In genomic region chr14:96501746-96502620, GRCh38 we compare ENCODE assay signal across 8 cellular contexts. TPM values are rescaled to one million over a fixed set of nuclear protein-coding genes. Genes with fewer than 3 reads are reported as not detected.
DNase-seq lines count a peak whose midpoint lies in the region; ATAC-seq, FAIRE-seq and TF ChIP-seq lines count a peak whose summit lies in the region.

PAPOLA (plus strand) TSS chr14:96502382; CDS start chr14:96502593, 211 bp downstream.

- no peak within 1 kb of the TSS for H2AFZ ChIP-seq in OCI-LY1 (ENCODE audit: low read length)
- H2AFZ ChIP-seq in endothelial cell of umbilical vein (ENCODE audit: low read depth, low read length), result peak within 1 kb of the TSS; percentile 91

- peaks cover 18% of the 10 kb centered on the region for H3K4me1 ChIP-seq in HUES64 (ENCODE audit: insufficient read depth, low read length)
- peaks cover 51% of the 10 kb centered on the region for H3K4me1 ChIP-seq in OCI-LY1 (ENCODE audit: insufficient read depth, low read length, severe bottlenecking)
- H3K4me1 ChIP-seq in endothelial cell of umbilical vein (ENCODE audit: control insufficient read depth, extremely low read depth, insufficient read depth, low read length), result peaks cover 29% of the 10 kb centered on the region

- peak within 1 kb of the TSS; percentile 98 for H3K4me3 ChIP-seq in HUES64 (ENCODE audit: low read length)
- H3K4me3 ChIP-seq in OCI-LY1 (ENCODE audit: low read depth, low read length, poor library complexity, severe bottlenecking), result peak within 1 kb of the TSS; percentile 83
- H3K4me3 ChIP-seq in endothelial cell of umbilical vein (replicated peaks in 1 of 3; ENCODE audit: insufficient read depth in 1 of 3, low read depth in 1 of 3, low read length in 3 of 3), result peak within 1 kb of the TSS; percentile 49 to 82 (median 81)

- peak; percentile 77 for ATAC-seq in GM21447 (IDR thresholded peaks at IDR 0.05; ENCODE audit: unreplicated experiment)

- CTCF ChIA-PET in endothelial cell of umbilical vein (lab: Charles Lee), result interaction anchor here (0.5 kb wide), 1 partner anchor 31 kb away, joined by 3 read pairs; no protein-coding TSS in a partner anchor

- no peaks in the 10 kb centered on the region for H3K9me2 ChIP-seq in OCI-LY1 (ENCODE audit: low read depth, low read length)

- peak within 1 kb of the TSS; percentile 100 for H3K9ac ChIP-seq in HUES64 (ENCODE audit: low read depth, low read length)
- peak within 1 kb of the TSS; percentile 88 for H3K9ac ChIP-seq in OCI-LY1 (ENCODE audit: low read length)
- H3K9ac ChIP-seq in endothelial cell of umbilical vein (replicated peaks; ENCODE audit: extremely low read depth, insufficient read depth, low read length), result peak within 1 kb of the TSS; percentile 78

- no peaks in the 10 kb centered on the region for H3K9me1 ChIP-seq in endothelial cell of umbilical vein (replicated peaks; ENCODE audit: control insufficient read depth, extremely low read depth, insufficient read depth, low read length)

- H4K20me1 ChIP-seq in OCI-LY1 (ENCODE audit: insufficient read depth, low read length), result no peaks in the 10 kb centered on the region
- H4K20me1 ChIP-seq in endothelial cell of umbilical vein (replicated peaks; ENCODE audit: control insufficient read depth, extremely low read depth, insufficient read depth, low read length), result peaks cover 6% of the 10 kb centered on the region

- H3K9me3 ChIP-seq in HUES64 (ENCODE audit: insufficient read depth, low read depth, low read length), result no peaks in the 10 kb centered on the region
- H3K9me3 ChIP-seq in OCI-LY1 (ENCODE audit: low read length), result no peaks in the 10 kb centered on the region
- no peaks in the 10 kb centered on the region for H3K9me3 ChIP-seq in endothelial cell of umbilical vein (replicated peaks; ENCODE audit: control insufficient read depth, insufficient read depth, low read length)

- H3K79me2 ChIP-seq in OCI-LY1 (ENCODE audit: insufficient read depth, low read length) (peaks cover 46% of the 10 kb centered on the region), endothelial cell of umbilical vein (ENCODE audit: control insufficient read depth, insufficient read depth, low read length) (peaks cover 47% of the 10 kb centered on the region)

- BruUV-seq in endothelial cell of umbilical vein (replicated peaks; lab: Mats Ljungman, UMichigan), result TSS peak; percentile 81

- H3K27me3 ChIP-seq in HUES64 (ENCODE audit: insufficient read depth, low read length) (no peaks in the 10 kb centered on the region), OCI-LY1 (ENCODE audit: insufficient read depth, low read length) (no peaks in the 10 kb centered on the region), endothelial cell of umbilical vein (ENCODE audit: control insufficient read depth in 2 of 2, insufficient read depth in 2 of 2, low read length in 2 of 2) (no peaks in the 10 kb centered on the region)

- DNase-seq in D341Med (ENCODE audit: low spot score) (peak; percentile 95), endothelial cell of umbilical vein (ENCODE audit: low read depth, low spot score) (peak; percentile 97), middle frontal gyrus (ENCODE audit: extremely low spot score, low spot score) (peak; percentile 92)
- DNase-seq in activated CD8-positive, alpha-beta memory T cell treated with anti-CD3 and anti-CD28 coated beads, Interleukin-2, amount 50 U/mL, for 48 hours, result peak; percentile 98
- DNase-seq in stimulated activated CD8-positive, alpha-beta memory T cell treated with anti-CD3 and anti-CD28 coated beads, Interleukin-2, amount 100 ng/mL, for 48 hours (ENCODE audit: low read depth in 2 of 2), result peak; percentile 90 to 92

- H3K4me2 ChIP-seq in OCI-LY1 (ENCODE audit: low read length) (peak within 1 kb of the TSS; percentile 97), endothelial cell of umbilical vein (ENCODE audit: insufficient read depth, low read length) (peak within 1 kb of the TSS; percentile 90)

- H3K36me3 ChIP-seq in HUES64 (ENCODE audit: insufficient read depth, low read length), result no peaks in the 10 kb centered on the region; the same call in 1 of the 2 replicates
- peaks cover 25% of the 10 kb centered on the region for H3K36me3 ChIP-seq in OCI-LY1 (ENCODE audit: insufficient read depth, low read length)
- H3K36me3 ChIP-seq in endothelial cell of umbilical vein (ENCODE audit: control insufficient read depth in 2 of 2, extremely low read depth in 1 of 2, insufficient read depth in 2 of 2, low read length in 2 of 2), result no peaks in the 10 kb centered on the region

- H3K27ac ChIP-seq in HUES64 (ENCODE audit: low read depth, low read length) (peak within 1 kb of the TSS; percentile 95), OCI-LY1 (ENCODE audit: low read depth, low read length, poor library complexity, severe bottlenecking) (peak within 1 kb of the TSS; percentile 55), endothelial cell of umbilical vein (ENCODE audit: insufficient read depth, low read depth, low read length) (peak within 1 kb of the TSS; percentile 73)

- peak; percentile 95 for FAIRE-seq in endothelial cell of umbilical vein (lab: Jason Lieb, UNC)

- POLR2A ChIA-PET in endothelial cell of umbilical vein (lab: Charles Lee), result interaction anchor here (0.6 kb wide), 1 partner anchor 40 kb away, joined by 3 read pairs; no protein-coding TSS in a partner anchor

- peak; percentile 75 for TF ChIP-seq POLR2A in endothelial cell of umbilical vein (IDR thresholded peaks at IDR 0.05; ENCODE audit: low read depth, low read length)

- dilution Hi-C loops in endothelial cell of umbilical vein (cut with MboI; ENCODE audit: extremely low pct_ligation_motif_present, low sequenced_read_pairs), result no loop called here

- intact Hi-C loops in endothelial cell of umbilical vein (cut with micrococcal nuclease), result loop anchor here (1.0 to 10.0 kb wide), 5 partner anchors 110 to 967 kb away; partner anchors contain the start of genes AK7, ATG2B, GLRX5 and GSKIP

- under 1% methylated on average over 87 of the region's 87 CpGs for WGBS in HUES64

- H3F3A ChIP-seq in OCI-LY1 (ENCODE audit: insufficient read depth, low read length), result no peaks in the 10 kb centered on the region; the same call in 1 of the 2 replicates

- no peak for TF ChIP-seq CTCF in OCI-LY1 (IDR thresholded peaks at IDR 0.05; ENCODE audit: low read length)
- TF ChIP-seq CTCF in endothelial cell of umbilical vein (IDR thresholded peaks at IDR 0.05; ENCODE audit: extremely low read depth in 1 of 2, insufficient read depth in 1 of 2, low read depth in 1 of 2, low read length in 2 of 2), result peak in 1 of 2 donors; percentile 35

TF ChIP-seq in endothelial cell of umbilical vein, 7 proteins besides CTCF, POLR2A, EP300 and RAD21:
- TF ChIP-seq MAX (IDR thresholded peaks at IDR 0.05; ENCODE audit: insufficient read depth, insufficient read length) (peak; percentile 66), EZH2 (IDR thresholded peaks at IDR 0.05; ENCODE audit: borderline replicate concordance, low read depth, low read length, severe bottlenecking) (no peak), FOS (IDR thresholded peaks at IDR 0.05; ENCODE audit: borderline replicate concordance, insufficient read depth, low read length) (no peak), GATA2 (IDR thresholded peaks at IDR 0.05; ENCODE audit: insufficient read depth, insufficient read length, low read depth, low read length) (no peak), MYC (IDR thresholded peaks at IDR 0.05; ENCODE audit: low read depth, low read length) (no peak), POLR2AphosphoS5 (IDR thresholded peaks at IDR 0.05; ENCODE audit: insufficient read depth, low read depth, low read length) (peak; percentile 43), JUN (IDR thresholded peaks at IDR 0.05; ENCODE audit: borderline replicate concordance, insufficient read depth, insufficient read length, low read depth) (no peak)

RNA-seq across cellular contexts. Expression of gene PAPOLA, which starts in this region (rescaled TPM):
- polyA plus RNA-seq in HUES64 (2013, experiment 1 of 2), result 158 TPM
- 180 TPM for polyA plus RNA-seq in HUES64 (2013, experiment 2 of 2)
- total RNA-seq in endothelial cell of umbilical vein, result 164 and 184 TPM in 2 replicates
- 75.4 and 80.3 TPM in 2 replicates for polyA plus RNA-seq in endothelial cell of umbilical vein
- polyA plus RNA-seq in endothelial cell of umbilical vein (2011; cell fraction: cytosol; rRNA removed), result 85.3 and 89.0 TPM in 2 replicates
- polyA plus RNA-seq in endothelial cell of umbilical vein (2011; cell fraction: nucleus; rRNA removed), result 148 and 170 TPM in 2 replicates
- polyA plus RNA-seq in endothelial cell of umbilical vein (2012), result 81.9 and 128 TPM in 2 replicates
- 156 and 163 TPM in 2 replicates for polyA minus RNA-seq in endothelial cell of umbilical vein
- polyA minus RNA-seq in endothelial cell of umbilical vein (2011; cell fraction: cytosol; rRNA and poly(A)+ RNA removed), result 110 TPM
- polyA minus RNA-seq in endothelial cell of umbilical vein (2011; cell fraction: nucleus; rRNA and poly(A)+ RNA removed), result 225 and 323 TPM in 2 replicates

Comparison
In these comparisons a context has a peak if more than half of its experiments do, and no peak if none do; other contexts are left out.
1. Peak in every context shown above with its lines: DNase-seq, ATAC-seq, H3K4me3 ChIP-seq and H3K27ac ChIP-seq.